ENCODE assay signal across 22 cellular contexts in the genomic region with DNA sequence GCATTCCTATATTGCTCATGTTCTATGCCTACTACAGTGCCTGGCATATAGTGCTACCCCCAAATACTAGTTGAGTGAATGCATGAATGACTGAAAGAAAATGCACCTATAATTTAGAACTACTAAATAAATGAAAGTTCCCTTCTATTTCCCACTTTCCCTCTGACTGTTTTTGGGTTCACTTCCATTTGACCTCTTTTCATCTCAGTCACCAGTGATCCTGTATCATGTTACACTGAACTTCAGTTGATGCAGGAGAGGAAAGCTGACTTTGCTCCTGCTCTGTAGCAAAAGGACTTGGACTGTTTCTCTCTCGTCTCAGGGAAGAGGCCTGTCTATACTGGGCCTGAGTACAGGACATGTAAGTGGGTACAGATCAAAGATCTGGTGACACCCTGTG.
"Had no signal": no experiment of that assay in that cellular context is flagged by ENCODE, and none has a peak within 500 bp of the region (broad histone marks: within the 10 kb centered on the region; RNA-seq: fewer than 3 reads in every experiment).

No MANE protein-coding gene starts in this region.

- H3K36me3 ChIP-seq: MG63, SJCRH30 had no signal

- H3K4me1 ChIP-seq: SJCRH30 had no signal

- H3K27me3 ChIP-seq: MG63, SJCRH30 had no signal

- DNase-seq: Karpas-422, KBM-7, MG63, NCI-H1092, NCI-H1105 treated with DMSO at 0.1 percent for 48 hours, NCI-H1417 treated with DMSO at 0.1 percent for 48 hours, NCI-H146, NCI-H1694 treated with DMSO at 0.1 percent for 48 hours, NCI-H1930, NCI-H2081, NCI-H2107, NCI-H2227 treated with DMSO at 0.1 percent for 48 hours, NCI-H524, NCI-H526 treated with DMSO at 0.1 percent for 48 hours, NCI-H774, PC-3, SHP77 treated with DMSO at 0.1 percent for 48 hours, SJCRH30 had no signal

- H3K4me3 ChIP-seq: MG63, SJCRH30 had no signal

- H3K9me3 ChIP-seq: MG63, SJCRH30 had no signal

- ATAC-seq: HepG2, Panc1, PC-3, SK-N-SH treated with all-trans-retinoic acid at 6 μM for 48 hours had no signal

- H3K27ac ChIP-seq: RWPE1, SJCRH30 had no signal
